1 cellular context compared by ENCODE assay signal in the genomic region with DNA sequence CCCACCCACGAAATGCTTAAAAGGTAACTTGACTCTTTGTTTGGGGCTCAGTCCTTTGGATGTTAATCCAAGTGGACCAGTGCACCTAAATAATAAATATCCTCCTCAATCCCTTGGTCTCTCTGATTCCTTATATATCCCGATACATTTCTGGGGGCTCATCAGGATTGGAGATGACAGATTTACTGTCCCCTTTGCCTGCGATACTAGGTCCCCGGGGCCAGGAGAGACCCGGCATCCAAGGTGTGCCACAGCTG.
TF ChIP-seq lines count a peak whose summit lies in the region.

No MANE protein-coding gene starts in this region.

TF ChIP-seq in K562, 482 proteins besides CTCF, POLR2A, EP300 and RAD21:
- TF ChIP-seq, protein P1, sequence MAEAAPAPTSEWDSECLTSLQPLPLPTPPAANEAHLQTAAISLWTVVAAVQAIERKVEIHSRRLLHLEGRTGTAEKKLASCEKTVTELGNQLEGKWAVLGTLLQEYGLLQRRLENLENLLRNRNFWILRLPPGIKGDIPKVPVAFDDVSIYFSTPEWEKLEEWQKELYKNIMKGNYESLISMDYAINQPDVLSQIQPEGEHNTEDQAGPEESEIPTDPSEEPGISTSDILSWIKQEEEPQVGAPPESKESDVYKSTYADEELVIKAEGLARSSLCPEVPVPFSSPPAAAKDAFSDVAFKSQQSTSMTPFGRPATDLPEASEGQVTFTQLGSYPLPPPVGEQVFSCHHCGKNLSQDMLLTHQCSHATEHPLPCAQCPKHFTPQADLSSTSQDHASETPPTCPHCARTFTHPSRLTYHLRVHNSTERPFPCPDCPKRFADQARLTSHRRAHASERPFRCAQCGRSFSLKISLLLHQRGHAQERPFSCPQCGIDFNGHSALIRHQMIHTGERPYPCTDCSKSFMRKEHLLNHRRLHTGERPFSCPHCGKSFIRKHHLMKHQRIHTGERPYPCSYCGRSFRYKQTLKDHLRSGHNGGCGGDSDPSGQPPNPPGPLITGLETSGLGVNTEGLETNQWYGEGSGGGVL (CRISPR knock-in tag; IDR thresholded peaks at IDR 0.05), result no peak
- 0 out of 2 replicates have a peak, but pooled peaks have one; percentile 20 for TF ChIP-seq SMARCA4 (IDR thresholded peaks at IDR 0.05)
- TF ChIP-seq ZNF589 (CRISPR knock-in tag; IDR thresholded peaks at IDR 0.05; ENCODE audit: low read depth), result peak; percentile 10; the same call in 1 of the 2 replicates
- TF ChIP-seq, protein P2, sequence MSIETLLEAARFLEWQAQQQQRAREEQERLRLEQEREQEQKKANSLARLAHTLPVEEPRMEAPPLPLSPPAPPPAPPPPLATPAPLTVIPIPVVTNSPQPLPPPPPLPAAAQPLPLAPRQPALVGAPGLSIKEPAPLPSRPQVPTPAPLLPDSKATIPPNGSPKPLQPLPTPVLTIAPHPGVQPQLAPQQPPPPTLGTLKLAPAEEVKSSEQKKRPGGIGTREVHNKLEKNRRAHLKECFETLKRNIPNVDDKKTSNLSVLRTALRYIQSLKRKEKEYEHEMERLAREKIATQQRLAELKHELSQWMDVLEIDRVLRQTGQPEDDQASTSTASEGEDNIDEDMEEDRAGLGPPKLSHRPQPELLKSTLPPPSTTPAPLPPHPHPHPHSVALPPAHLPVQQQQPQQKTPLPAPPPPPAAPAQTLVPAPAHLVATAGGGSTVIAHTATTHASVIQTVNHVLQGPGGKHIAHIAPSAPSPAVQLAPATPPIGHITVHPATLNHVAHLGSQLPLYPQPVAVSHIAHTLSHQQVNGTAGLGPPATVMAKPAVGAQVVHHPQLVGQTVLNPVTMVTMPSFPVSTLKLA (conservative IDR thresholded peaks at IDR 0.05), result 0 out of 4 replicates have a peak, but pooled peaks of 1 of the 2 experiments have one; percentile 8
- TF ChIP-seq HMG20B (CRISPR knock-in tag; IDR thresholded peaks at IDR 0.05), result no peak
- TF ChIP-seq, protein P3, sequence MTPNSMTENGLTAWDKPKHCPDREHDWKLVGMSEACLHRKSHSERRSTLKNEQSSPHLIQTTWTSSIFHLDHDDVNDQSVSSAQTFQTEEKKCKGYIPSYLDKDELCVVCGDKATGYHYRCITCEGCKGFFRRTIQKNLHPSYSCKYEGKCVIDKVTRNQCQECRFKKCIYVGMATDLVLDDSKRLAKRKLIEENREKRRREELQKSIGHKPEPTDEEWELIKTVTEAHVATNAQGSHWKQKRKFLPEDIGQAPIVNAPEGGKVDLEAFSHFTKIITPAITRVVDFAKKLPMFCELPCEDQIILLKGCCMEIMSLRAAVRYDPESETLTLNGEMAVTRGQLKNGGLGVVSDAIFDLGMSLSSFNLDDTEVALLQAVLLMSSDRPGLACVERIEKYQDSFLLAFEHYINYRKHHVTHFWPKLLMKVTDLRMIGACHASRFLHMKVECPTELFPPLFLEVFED (CRISPR knock-in tag; conservative IDR thresholded peaks at IDR 0.05), result no peak
- TF ChIP-seq SOX6 (IDR thresholded peaks at IDR 0.05), result 0 out of 2 replicates have a peak, but pooled peaks have one; percentile 3
- TF ChIP-seq, protein P4, sequence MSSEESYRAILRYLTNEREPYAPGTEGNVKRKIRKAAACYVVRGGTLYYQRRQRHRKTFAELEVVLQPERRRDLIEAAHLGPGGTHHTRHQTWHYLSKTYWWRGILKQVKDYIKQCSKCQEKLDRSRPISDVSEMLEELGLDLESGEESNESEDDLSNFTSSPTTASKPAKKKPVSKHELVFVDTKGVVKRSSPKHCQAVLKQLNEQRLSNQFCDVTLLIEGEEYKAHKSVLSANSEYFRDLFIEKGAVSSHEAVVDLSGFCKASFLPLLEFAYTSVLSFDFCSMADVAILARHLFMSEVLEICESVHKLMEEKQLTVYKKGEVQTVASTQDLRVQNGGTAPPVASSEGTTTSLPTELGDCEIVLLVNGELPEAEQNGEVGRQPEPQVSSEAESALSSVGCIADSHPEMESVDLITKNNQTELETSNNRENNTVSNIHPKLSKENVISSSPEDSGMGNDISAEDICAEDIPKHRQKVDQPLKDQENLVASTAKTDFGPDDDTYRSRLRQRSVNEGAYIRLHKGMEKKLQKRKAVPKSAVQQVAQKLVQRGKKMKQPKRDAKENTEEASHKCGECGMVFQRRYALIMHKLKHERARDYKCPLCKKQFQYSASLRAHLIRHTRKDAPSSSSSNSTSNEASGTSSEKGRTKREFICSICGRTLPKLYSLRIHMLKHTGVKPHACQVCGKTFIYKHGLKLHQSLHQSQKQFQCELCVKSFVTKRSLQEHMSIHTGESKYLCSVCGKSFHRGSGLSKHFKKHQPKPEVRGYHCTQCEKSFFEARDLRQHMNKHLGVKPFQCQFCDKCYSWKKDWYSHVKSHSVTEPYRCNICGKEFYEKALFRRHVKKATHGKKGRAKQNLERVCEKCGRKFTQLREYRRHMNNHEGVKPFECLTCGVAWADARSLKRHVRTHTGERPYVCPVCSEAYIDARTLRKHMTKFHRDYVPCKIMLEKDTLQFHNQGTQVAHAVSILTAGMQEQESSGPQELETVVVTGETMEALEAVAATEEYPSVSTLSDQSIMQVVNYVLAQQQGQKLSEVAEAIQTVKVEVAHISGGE (CRISPR knock-in tag; IDR thresholded peaks at IDR 0.05), result 0 out of 6 replicates have a peak, but pooled peaks of 1 of the 3 experiments have one; percentile 1
- TF ChIP-seq, protein P5, sequence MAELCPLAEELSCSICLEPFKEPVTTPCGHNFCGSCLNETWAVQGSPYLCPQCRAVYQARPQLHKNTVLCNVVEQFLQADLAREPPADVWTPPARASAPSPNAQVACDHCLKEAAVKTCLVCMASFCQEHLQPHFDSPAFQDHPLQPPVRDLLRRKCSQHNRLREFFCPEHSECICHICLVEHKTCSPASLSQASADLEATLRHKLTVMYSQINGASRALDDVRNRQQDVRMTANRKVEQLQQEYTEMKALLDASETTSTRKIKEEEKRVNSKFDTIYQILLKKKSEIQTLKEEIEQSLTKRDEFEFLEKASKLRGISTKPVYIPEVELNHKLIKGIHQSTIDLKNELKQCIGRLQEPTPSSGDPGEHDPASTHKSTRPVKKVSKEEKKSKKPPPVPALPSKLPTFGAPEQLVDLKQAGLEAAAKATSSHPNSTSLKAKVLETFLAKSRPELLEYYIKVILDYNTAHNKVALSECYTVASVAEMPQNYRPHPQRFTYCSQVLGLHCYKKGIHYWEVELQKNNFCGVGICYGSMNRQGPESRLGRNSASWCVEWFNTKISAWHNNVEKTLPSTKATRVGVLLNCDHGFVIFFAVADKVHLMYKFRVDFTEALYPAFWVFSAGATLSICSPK (IDR thresholded peaks at IDR 0.05; ENCODE audit: borderline replicate concordance), result no peak
- TF ChIP-seq SPI1 (IDR thresholded peaks at IDR 0.05; ENCODE audit: borderline replicate concordance, low read depth, low read length), result no peak
- no peak for TF ChIP-seq CEBPB (tag; IDR thresholded peaks at IDR 0.05)
- TF ChIP-seq TEAD1 (CRISPR knock-in tag; IDR thresholded peaks at IDR 0.05), result no peak
- TF ChIP-seq L3MBTL2 (IDR thresholded peaks at IDR 0.05), result no peak
- no peak for TF ChIP-seq SMAD3 (CRISPR knock-in tag; conservative IDR thresholded peaks at IDR 0.05)
- TF ChIP-seq, protein P6, sequence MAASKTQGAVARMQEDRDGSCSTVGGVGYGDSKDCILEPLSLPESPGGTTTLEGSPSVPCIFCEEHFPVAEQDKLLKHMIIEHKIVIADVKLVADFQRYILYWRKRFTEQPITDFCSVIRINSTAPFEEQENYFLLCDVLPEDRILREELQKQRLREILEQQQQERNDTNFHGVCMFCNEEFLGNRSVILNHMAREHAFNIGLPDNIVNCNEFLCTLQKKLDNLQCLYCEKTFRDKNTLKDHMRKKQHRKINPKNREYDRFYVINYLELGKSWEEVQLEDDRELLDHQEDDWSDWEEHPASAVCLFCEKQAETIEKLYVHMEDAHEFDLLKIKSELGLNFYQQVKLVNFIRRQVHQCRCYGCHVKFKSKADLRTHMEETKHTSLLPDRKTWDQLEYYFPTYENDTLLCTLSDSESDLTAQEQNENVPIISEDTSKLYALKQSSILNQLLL (CRISPR knock-in tag; IDR thresholded peaks at IDR 0.05; ENCODE audit: borderline replicate concordance), result no peak
- peak; percentile 73 for TF ChIP-seq MEIS2 (IDR thresholded peaks at IDR 0.05; ENCODE audit: partially characterized antibody)
- no peak for TF ChIP-seq GATAD2A (IDR thresholded peaks at IDR 0.05)
- TF ChIP-seq, protein P7, sequence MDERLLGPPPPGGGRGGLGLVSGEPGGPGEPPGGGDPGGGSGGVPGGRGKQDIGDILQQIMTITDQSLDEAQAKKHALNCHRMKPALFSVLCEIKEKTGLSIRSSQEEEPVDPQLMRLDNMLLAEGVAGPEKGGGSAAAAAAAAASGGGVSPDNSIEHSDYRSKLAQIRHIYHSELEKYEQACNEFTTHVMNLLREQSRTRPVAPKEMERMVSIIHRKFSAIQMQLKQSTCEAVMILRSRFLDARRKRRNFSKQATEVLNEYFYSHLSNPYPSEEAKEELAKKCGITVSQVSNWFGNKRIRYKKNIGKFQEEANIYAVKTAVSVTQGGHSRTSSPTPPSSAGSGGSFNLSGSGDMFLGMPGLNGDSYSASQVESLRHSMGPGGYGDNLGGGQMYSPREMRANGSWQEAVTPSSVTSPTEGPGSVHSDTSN (CRISPR knock-in tag; IDR thresholded peaks at IDR 0.05; ENCODE audit: low read depth), result no peak
- TF ChIP-seq, protein P7 (tag; conservative IDR thresholded peaks at IDR 0.05; ENCODE audit: low read depth), result 0 out of 2 replicates have a peak, but pooled peaks have one; percentile 53
- peak; percentile 13; the same call in 1 of the 2 replicates for TF ChIP-seq PML (IDR thresholded peaks at IDR 0.05; ENCODE audit: low read length)
- no peak for TF ChIP-seq ZNF23 (CRISPR knock-in tag; IDR thresholded peaks at IDR 0.05)
- no peak for TF ChIP-seq ZFP36 (IDR thresholded peaks at IDR 0.05; ENCODE audit: low read depth, low read length, partially characterized antibody)
- no peak for TF ChIP-seq PHF20 (IDR thresholded peaks at IDR 0.05; ENCODE audit: partially characterized antibody)
- no peak for TF ChIP-seq RBM15 (IDR thresholded peaks at IDR 0.05; ENCODE audit: insufficient read depth, low read length)
- no peak for TF ChIP-seq ZNF507 (tag; conservative IDR thresholded peaks at IDR 0.05)
- TF ChIP-seq, protein P8, sequence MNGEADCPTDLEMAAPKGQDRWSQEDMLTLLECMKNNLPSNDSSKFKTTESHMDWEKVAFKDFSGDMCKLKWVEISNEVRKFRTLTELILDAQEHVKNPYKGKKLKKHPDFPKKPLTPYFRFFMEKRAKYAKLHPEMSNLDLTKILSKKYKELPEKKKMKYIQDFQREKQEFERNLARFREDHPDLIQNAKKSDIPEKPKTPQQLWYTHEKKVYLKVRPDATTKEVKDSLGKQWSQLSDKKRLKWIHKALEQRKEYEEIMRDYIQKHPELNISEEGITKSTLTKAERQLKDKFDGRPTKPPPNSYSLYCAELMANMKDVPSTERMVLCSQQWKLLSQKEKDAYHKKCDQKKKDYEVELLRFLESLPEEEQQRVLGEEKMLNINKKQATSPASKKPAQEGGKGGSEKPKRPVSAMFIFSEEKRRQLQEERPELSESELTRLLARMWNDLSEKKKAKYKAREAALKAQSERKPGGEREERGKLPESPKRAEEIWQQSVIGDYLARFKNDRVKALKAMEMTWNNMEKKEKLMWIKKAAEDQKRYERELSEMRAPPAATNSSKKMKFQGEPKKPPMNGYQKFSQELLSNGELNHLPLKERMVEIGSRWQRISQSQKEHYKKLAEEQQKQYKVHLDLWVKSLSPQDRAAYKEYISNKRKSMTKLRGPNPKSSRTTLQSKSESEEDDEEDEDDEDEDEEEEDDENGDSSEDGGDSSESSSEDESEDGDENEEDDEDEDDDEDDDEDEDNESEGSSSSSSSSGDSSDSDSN (IDR thresholded peaks at IDR 0.05; ENCODE audit: borderline replicate concordance in 1 of 2, low read depth in 2 of 2, low read length in 2 of 2), result 0 out of 4 replicates have a peak, but pooled peaks of 1 of the 2 experiments have one; percentile 20
- TF ChIP-seq, protein P9, sequence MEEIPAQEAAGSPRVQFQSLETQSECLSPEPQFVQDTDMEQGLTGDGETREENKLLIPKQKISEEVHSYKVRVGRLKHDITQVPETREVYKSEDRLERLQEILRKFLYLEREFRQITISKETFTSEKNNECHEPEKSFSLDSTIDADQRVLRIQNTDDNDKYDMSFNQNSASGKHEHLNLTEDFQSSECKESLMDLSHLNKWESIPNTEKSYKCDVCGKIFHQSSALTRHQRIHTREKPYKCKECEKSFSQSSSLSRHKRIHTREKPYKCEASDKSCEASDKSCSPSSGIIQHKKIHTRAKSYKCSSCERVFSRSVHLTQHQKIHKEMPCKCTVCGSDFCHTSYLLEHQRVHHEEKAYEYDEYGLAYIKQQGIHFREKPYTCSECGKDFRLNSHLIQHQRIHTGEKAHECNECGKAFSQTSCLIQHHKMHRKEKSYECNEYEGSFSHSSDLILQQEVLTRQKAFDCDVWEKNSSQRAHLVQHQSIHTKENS (CRISPR knock-in tag; IDR thresholded peaks at IDR 0.05), result no peak
- no peak for TF ChIP-seq JUND (IDR thresholded peaks at IDR 0.05; ENCODE audit: borderline replicate concordance, low read depth, low read length)
- no peak for TF ChIP-seq JUND (tag; IDR thresholded peaks at IDR 0.05; ENCODE audit: borderline replicate concordance, low read depth, low read length)
- no peak for TF ChIP-seq GTF2E2 (tag; IDR thresholded peaks at IDR 0.05)
- TF ChIP-seq, protein P10, sequence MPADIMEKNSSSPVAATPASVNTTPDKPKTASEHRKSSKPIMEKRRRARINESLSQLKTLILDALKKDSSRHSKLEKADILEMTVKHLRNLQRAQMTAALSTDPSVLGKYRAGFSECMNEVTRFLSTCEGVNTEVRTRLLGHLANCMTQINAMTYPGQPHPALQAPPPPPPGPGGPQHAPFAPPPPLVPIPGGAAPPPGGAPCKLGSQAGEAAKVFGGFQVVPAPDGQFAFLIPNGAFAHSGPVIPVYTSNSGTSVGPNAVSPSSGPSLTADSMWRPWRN (IDR thresholded peaks at IDR 0.05; ENCODE audit: low read depth), result no peak
- no peak for TF ChIP-seq NR2C2 (CRISPR knock-in tag; IDR thresholded peaks at IDR 0.05)
- TF ChIP-seq NR2C2 (tag; IDR thresholded peaks at IDR 0.05), result peak; percentile 18; the same call in 1 of the 2 replicates
